1 cellular context compared by ENCODE assay signal in genomic region chr20:38999965-39000910, GRCh38.
A peak's percentile ranks its signal among the peaks of the same experiment; 100 is the strongest.
TF ChIP-seq lines count a peak whose summit lies in the region.

No MANE protein-coding gene starts in this region.

TF ChIP-seq in HepG2, 621 proteins besides CTCF, POLR2A, EP300 and RAD21 (continued from another document and continues in another):
- no peak for TF ChIP-seq MAFG (CRISPR knock-in tag; IDR thresholded peaks at IDR 0.05)
- no peak for TF ChIP-seq DMTF1 (CRISPR knock-in tag; IDR thresholded peaks at IDR 0.05)
- no peak for TF ChIP-seq ATM (IDR thresholded peaks at IDR 0.05; ENCODE audit: borderline replicate concordance)
- TF ChIP-seq SRSF1 (optimal IDR thresholded peaks at IDR 0.05; ENCODE audit: low read depth, low read length) = no peak
- TF ChIP-seq GFI1 (CRISPR knock-in tag; IDR thresholded peaks at IDR 0.05; ENCODE audit: borderline replicate concordance) = peak; percentile 55; the same call in 1 of the 2 replicates
- TF ChIP-seq ZGPAT (CRISPR knock-in tag; IDR thresholded peaks at IDR 0.05) = peak; percentile 59; the same call in 1 of the 2 replicates
- no peak for TF ChIP-seq ARID4A (CRISPR knock-in tag; IDR thresholded peaks at IDR 0.05; ENCODE audit: borderline replicate concordance)
- TF ChIP-seq YEATS2 (CRISPR knock-in tag; IDR thresholded peaks at IDR 0.05; ENCODE audit: borderline replicate concordance) = no peak
- TF ChIP-seq ZNF782 (CRISPR knock-in tag; IDR thresholded peaks at IDR 0.05; ENCODE audit: borderline replicate concordance) = no peak
- no peak for TF ChIP-seq ZNF564 (CRISPR knock-in tag; IDR thresholded peaks at IDR 0.05)
- peak; percentile 71 for TF ChIP-seq GATAD2A (CRISPR knock-in tag; IDR thresholded peaks at IDR 0.05)
- TF ChIP-seq TP53 (CRISPR knock-in tag; conservative IDR thresholded peaks at IDR 0.05) = no peak
- TF ChIP-seq ZNF577 (CRISPR knock-in tag; IDR thresholded peaks at IDR 0.05; ENCODE audit: borderline replicate concordance, low read depth) = no peak
- TF ChIP-seq TBP (CRISPR knock-in tag; IDR thresholded peaks at IDR 0.05) = no peak
- peak; percentile 35 for TF ChIP-seq DRAP1 (CRISPR knock-in tag; IDR thresholded peaks at IDR 0.05)
- TF ChIP-seq TARDBP (CRISPR knock-in tag; IDR thresholded peaks at IDR 0.05) = peak; percentile 49; the same call in 1 of the 2 replicates
- no peak for TF ChIP-seq NFATC3 (CRISPR knock-in tag; IDR thresholded peaks at IDR 0.05)
- no peak for TF ChIP-seq AFF4 (CRISPR knock-in tag; IDR thresholded peaks at IDR 0.05)
- TF ChIP-seq NFIB (CRISPR knock-in tag; IDR thresholded peaks at IDR 0.05; ENCODE audit: borderline replicate concordance) = no peak
- no peak for TF ChIP-seq ZNF747 (CRISPR knock-in tag; IDR thresholded peaks at IDR 0.05; ENCODE audit: borderline replicate concordance)
- TF ChIP-seq YEATS4 (CRISPR knock-in tag; IDR thresholded peaks at IDR 0.05; ENCODE audit: borderline replicate concordance) = no peak
- no peak for TF ChIP-seq SIX1 (CRISPR knock-in tag; IDR thresholded peaks at IDR 0.05; ENCODE audit: borderline replicate concordance)
- TF ChIP-seq THRA (CRISPR knock-in tag; IDR thresholded peaks at IDR 0.05; ENCODE audit: borderline replicate concordance) = 0 out of 2 replicates have a peak, but pooled peaks have one; percentile 14
- TF ChIP-seq ISX (CRISPR knock-in tag; conservative IDR thresholded peaks at IDR 0.05) = 0 out of 2 replicates have a peak, but pooled peaks have one; percentile 41
- TF ChIP-seq IRF2 (CRISPR knock-in tag; IDR thresholded peaks at IDR 0.05) = 0 out of 2 replicates have a peak, but pooled peaks have one; percentile 10
- no peak; the same call in 1 of the 2 replicates for TF ChIP-seq ZNF816 (CRISPR knock-in tag; IDR thresholded peaks at IDR 0.05; ENCODE audit: borderline replicate concordance)
- TF ChIP-seq ATRX (CRISPR knock-in tag; IDR thresholded peaks at IDR 0.05; ENCODE audit: borderline replicate concordance) = no peak
- no peak for TF ChIP-seq TOE1 (CRISPR knock-in tag; IDR thresholded peaks at IDR 0.05)
- no peak for TF ChIP-seq HOXD1 (CRISPR knock-in tag; IDR thresholded peaks at IDR 0.05)
- TF ChIP-seq RCOR2 (CRISPR knock-in tag; IDR thresholded peaks at IDR 0.05) = no peak; the same call in 1 of the 2 replicates
- TF ChIP-seq HCFC1 (IDR thresholded peaks at IDR 0.05; ENCODE audit: low read depth, low read length) = no peak
- peak; percentile 76; the same call in 1 of the 2 replicates for TF ChIP-seq AHDC1 (CRISPR knock-in tag; IDR thresholded peaks at IDR 0.05; ENCODE audit: borderline replicate concordance)
- no peak; the same call in 1 of the 2 replicates for TF ChIP-seq LCORL (IDR thresholded peaks at IDR 0.05)
- TF ChIP-seq LCORL (CRISPR knock-in tag; IDR thresholded peaks at IDR 0.05) = peak; percentile 81
- peak; percentile 53 for TF ChIP-seq ZEB1 (IDR thresholded peaks at IDR 0.05; ENCODE audit: insufficient replicate concordance, low read depth)
- TF ChIP-seq ZNF280B (CRISPR knock-in tag; IDR thresholded peaks at IDR 0.05; ENCODE audit: borderline replicate concordance) = no peak
- TF ChIP-seq GTF2F1 (IDR thresholded peaks at IDR 0.05; ENCODE audit: low read length) = no peak
- no peak for TF ChIP-seq ZNF326 (CRISPR knock-in tag; IDR thresholded peaks at IDR 0.05; ENCODE audit: borderline replicate concordance)
